ENCODE assay signal across 8 cellular contexts in the genomic region with DNA sequence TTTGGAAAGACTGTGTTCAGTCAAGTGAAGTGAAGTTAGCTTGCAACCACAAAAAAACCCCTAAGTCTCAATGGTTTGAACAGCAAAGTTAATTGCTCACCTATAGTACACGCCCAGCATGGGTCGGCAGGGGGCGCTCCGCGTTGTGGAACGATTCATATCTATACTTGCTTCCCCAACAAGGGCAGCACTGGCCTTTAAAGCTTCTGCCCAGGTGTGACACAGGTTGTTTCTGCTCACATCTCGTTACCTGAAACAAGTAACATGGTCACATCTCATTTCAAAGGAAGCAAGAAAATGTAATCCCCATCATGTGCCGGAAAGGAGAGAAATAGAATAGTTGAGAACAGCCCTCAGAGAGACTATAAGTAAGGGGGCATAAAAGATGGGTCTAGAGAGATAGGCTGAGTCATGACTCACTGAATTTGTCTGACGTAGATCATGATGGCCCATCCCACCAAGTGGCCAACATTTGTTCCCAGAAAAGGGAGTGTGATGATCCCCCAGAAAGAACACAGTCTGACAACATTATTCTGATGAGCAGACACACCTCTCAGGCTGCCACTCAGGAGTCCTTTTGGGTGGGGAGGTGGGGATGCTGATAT. TPM values are rescaled to one million over a fixed set of nuclear protein-coding genes. Genes with fewer than 3 reads are reported as not detected.
DNase-seq lines count a peak whose midpoint lies in the region; ATAC-seq lines count a peak whose summit lies in the region.

No MANE protein-coding gene starts in this region.

- H3K27ac Mint-ChIP-seq in CD4-positive, CD25-positive, alpha-beta regulatory T cell = no peak overlapping the region

- H3K36me3 ChIP-seq in CD4-positive, CD25-positive, alpha-beta regulatory T cell (ENCODE audit: control insufficient read depth, insufficient read depth, low read length) = no peaks in the 10 kb centered on the region

- H3K27me3 ChIP-seq in CD4-positive, CD25-positive, alpha-beta regulatory T cell (ENCODE audit: control insufficient read depth, insufficient read depth, low read length) = no peaks in the 10 kb centered on the region

- no peaks in the 10 kb centered on the region for H3K36me3 Mint-ChIP-seq in CD4-positive, CD25-positive, alpha-beta regulatory T cell

- H3K4me1 ChIP-seq in CD4-positive, CD25-positive, alpha-beta regulatory T cell (ENCODE audit: control insufficient read depth, insufficient read depth, low read length, poor library complexity, severe bottlenecking) = peaks cover 5% of the 10 kb centered on the region

- no peak overlapping the region for H3K4me3 ChIP-seq in CD4-positive, CD25-positive, alpha-beta regulatory T cell (ENCODE audit: low read depth, low read length)

- peaks cover 23% of the 10 kb centered on the region for H3K27me3 Mint-ChIP-seq in CD4-positive, CD25-positive, alpha-beta regulatory T cell

- H3K4me1 Mint-ChIP-seq in CD4-positive, CD25-positive, alpha-beta regulatory T cell = peaks cover 0 to 5% (median 4%) of the 10 kb centered on the region in 4 donors

- peak; percentile 58 to 71 (median 67) for DNase-seq in CD4-positive, CD25-positive, alpha-beta regulatory T cell
- DNase-seq in NCI-H526 (lab: John Stamatoyannopoulos, UW) (peak; percentile 60 to 91), dermis microvascular lymphatic vessel endothelial cell (ENCODE audit: low read depth in 2 of 2) (peak; percentile 30 to 64), lung microvascular endothelial cell (ENCODE audit: low read depth in 2 of 2) (peak; percentile 60 to 74)
- DNase-seq in activated CD4-positive, alpha-beta T cell treated with anti-CD3 and anti-CD28 coated beads, Interleukin-2, amount 50 U/mL, for 4 hours = peak; percentile 81 to 86
- peak; percentile 52 to 73 for DNase-seq in stimulated activated CD8-positive, alpha-beta memory T cell treated with anti-CD3 and anti-CD28 coated beads, Interleukin-15, amount 100 ng/mL, for 4 hours (ENCODE audit: low read depth in 2 of 2)

- peak; percentile 77 to 79 for ATAC-seq in CD4-positive, CD25-positive, alpha-beta regulatory T cell (ENCODE audit: low read depth in 2 of 2)
- ATAC-seq in HG02852 (IDR thresholded peaks at IDR 0.05; ENCODE audit: unreplicated experiment) (peak; percentile 45), GM18870 (IDR thresholded peaks at IDR 0.05; ENCODE audit: unreplicated experiment) (no peak)

- H3K9me3 Mint-ChIP-seq in CD4-positive, CD25-positive, alpha-beta regulatory T cell = peaks cover 0 to 1% (median 0%) of the 10 kb centered on the region in 7 donors

- no peak overlapping the region for H3K27ac ChIP-seq in CD4-positive, CD25-positive, alpha-beta regulatory T cell (ENCODE audit: insufficient read depth, low read length, poor library complexity, severe bottlenecking)

- no peak overlapping the region for H3K4me3 Mint-ChIP-seq in CD4-positive, CD25-positive, alpha-beta regulatory T cell

- no peaks in the 10 kb centered on the region for H3K9me3 ChIP-seq in CD4-positive, CD25-positive, alpha-beta regulatory T cell (ENCODE audit: control insufficient read depth in 2 of 2, low read length in 2 of 2)

RNA-seq across cellular contexts. Expression of a gene that starts 29.0 kb away (rescaled TPM):
- total RNA-seq in CD4-positive, CD25-positive, alpha-beta regulatory T cell = not detected
- polyA plus RNA-seq in CD4-positive, CD25-positive, alpha-beta regulatory T cell = not detected
- total RNA-seq in dermis microvascular lymphatic vessel endothelial cell (not detected in 2 replicates), lung microvascular endothelial cell (not detected in 2 replicates)

RNA-seq across cellular contexts. Expression of a gene that starts 47.7 kb away (rescaled TPM):
- not detected for total RNA-seq in CD4-positive, CD25-positive, alpha-beta regulatory T cell
- polyA plus RNA-seq in CD4-positive, CD25-positive, alpha-beta regulatory T cell = not detected
- total RNA-seq in dermis microvascular lymphatic vessel endothelial cell = not detected in 2 replicates
- not detected in 2 replicates for total RNA-seq in lung microvascular endothelial cell
